Comparison of ENCODE assay signal across 11 cellular contexts in the genomic region with DNA sequence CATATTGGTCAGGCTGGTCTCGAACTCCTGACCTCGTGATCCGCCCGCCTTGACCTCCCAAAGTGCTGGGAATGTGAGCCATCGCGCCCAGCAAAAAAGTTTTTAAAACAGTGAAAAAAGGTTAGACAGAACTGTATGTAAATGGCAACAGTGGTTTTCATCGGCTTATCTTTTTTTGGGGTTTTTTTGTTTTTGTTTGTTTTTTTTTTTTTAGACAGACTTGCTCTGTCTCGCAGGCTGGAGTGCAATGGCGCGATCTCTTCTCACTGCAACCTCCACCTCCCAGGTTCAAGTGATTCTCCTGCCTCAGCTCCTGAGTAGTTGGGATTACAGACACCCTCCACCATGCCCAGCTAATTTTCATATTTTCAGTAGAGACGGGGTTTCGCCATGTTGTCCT. TPM values are rescaled to one million over a fixed set of nuclear protein-coding genes. Genes with fewer than 3 reads are reported as not detected.
DNase-seq lines count a peak whose midpoint lies in the region; ATAC-seq, FAIRE-seq and TF ChIP-seq lines count a peak whose summit lies in the region.
"Not testable (repeated sequence)": the region's sequence is repeated elsewhere in the genome, so short reads cannot be mapped to it uniquely, and the experiment has no call there.
"Had no signal": no experiment of that assay in that cellular context is flagged by ENCODE, and none has a peak within 500 bp of the region (broad histone marks: within the 10 kb centered on the region; RNA-seq: fewer than 3 reads in every experiment).

No MANE protein-coding gene starts in this region.

- WGBS in K562 (ENCODE audit: insufficient coverage, low coverage, missing lambda C conversion rate): 72% methylated on average over 12 of the region's 12 CpGs

- H3K4me1 Mint-ChIP-seq in activated T-cell treated with anti-CD3 and anti-CD28 coated beads, Interleukin-2, amount 50 U/mL, for 24 hours (ENCODE audit: low read depth); central memory CD8-positive, alpha-beta T cell; nephron progenitor cell: not testable (repeated sequence)

- BruUV-seq in K562 (replicated peaks; lab: Mats Ljungman, UMichigan): not testable (repeated sequence)

- not testable (repeated sequence) for H3K4me3 ChIP-seq in K562

- DNase-seq in activated T-cell treated with anti-CD3 and anti-CD28 coated beads, Interleukin-2, amount 50 U/mL, for 24 hours; K562 (ENCODE audit: extremely low read depth in 1 of 4, low spot score in 3 of 4); central memory CD8-positive, alpha-beta T cell (ENCODE audit: low spot score in 2 of 2); nephron progenitor cell: not testable (repeated sequence)

- not testable (repeated sequence) for TF ChIP-seq RAD21 in K562 (CRISPR knock-in tag; conservative IDR thresholded peaks at IDR 0.05 in 1 of 2, IDR thresholded peaks at IDR 0.05 in 1 of 2)

- not testable (repeated sequence) for FAIRE-seq in K562 (lab: Jason Lieb, UNC)

- H3K9ac ChIP-seq in K562 (ENCODE audit: insufficient read depth in 1 of 2, low read depth in 2 of 2, low read length in 2 of 2): not testable (repeated sequence)

- H3K79me2 ChIP-seq in K562 (ENCODE audit: control insufficient read depth, insufficient read depth, low read length): peaks cover 26% of the 10 kb centered on the region

- H3K27ac ChIP-seq in K562 (ENCODE audit: extremely low read depth, low read depth, low read length): not testable (repeated sequence)

- not testable (repeated sequence) for H4K20me1 ChIP-seq in K562 (replicated peaks; ENCODE audit: control insufficient read depth, insufficient read depth, low read length)

- H3K9me1 ChIP-seq in K562 (ENCODE audit: control insufficient read depth, insufficient read depth, low read length): not testable (repeated sequence)

- not testable (repeated sequence) for TF ChIP-seq EP300 in K562 (IDR thresholded peaks at IDR 0.05; ENCODE audit: low read length)

- CTCF ChIA-PET in K562 (lab: Yijun Ruan, JAX; ENCODE audit: low intra/inter-chr PET ratio): interaction anchor here (1.0 kb wide), 1 partner anchor 73 kb away, joined by 3 read pairs; no protein-coding TSS in a partner anchor

- intact Hi-C loops in K562 (cut with micrococcal nuclease): loop anchor here (2.0 kb wide), 1 partner anchor 13 kb away; a partner anchor contains a TSS

- not testable (repeated sequence) for H3K9me3 ChIP-seq in K562 (replicated peaks; ENCODE audit: control insufficient read depth, insufficient read depth, low read depth, low read length)

- H3K36me3 ChIP-seq in K562 (ENCODE audit: control insufficient read depth, insufficient read depth, low read length): peaks cover 69% of the 10 kb centered on the region

- H3K36me3 Mint-ChIP-seq in activated T-cell treated with anti-CD3 and anti-CD28 coated beads, Interleukin-2, amount 50 U/mL, for 24 hours (ENCODE audit: low read depth): peaks cover 72% of the 10 kb centered on the region
- peaks cover 66% of the 10 kb centered on the region for H3K36me3 Mint-ChIP-seq in central memory CD8-positive, alpha-beta T cell (ENCODE audit: insufficient read depth)
- H3K36me3 Mint-ChIP-seq in nephron progenitor cell (ENCODE audit: low read depth): peaks cover 62% of the 10 kb centered on the region

- TF ChIP-seq CTCF in K562 (IDR thresholded peaks at IDR 0.05 in 2 of 3, conservative IDR thresholded peaks at IDR 0.05 in 1 of 3; ENCODE audit: insufficient read depth in 2 of 3, low read depth in 1 of 3, low read length in 3 of 3); nephron progenitor cell (IDR thresholded peaks at IDR 0.05): not testable (repeated sequence)

- H3K9me3 Mint-ChIP-seq in activated T-cell treated with anti-CD3 and anti-CD28 coated beads, Interleukin-2, amount 50 U/mL, for 24 hours; central memory CD8-positive, alpha-beta T cell; nephron progenitor cell: not testable (repeated sequence)

- H3K4me2 ChIP-seq in K562 (ENCODE audit: insufficient read depth, low read length): not testable (repeated sequence)

- in situ Hi-C loops in K562 (cut with MboI): not testable (repeated sequence)

- not testable (repeated sequence) for TF ChIP-seq POLR2A in K562 (conservative IDR thresholded peaks at IDR 0.05)

- ATAC-seq in K562; central memory CD8-positive, alpha-beta T cell (replicated peaks; ENCODE audit: extremely low read depth, poor library complexity, severe bottlenecking): not testable (repeated sequence)

- POLR2A ChIA-PET in K562 (lab: Yijun Ruan, JAX): interaction anchor here (0.6 to 2.4 kb wide), 14 partner anchors 10 to 439 kb away, joined by 3 to 9 read pairs (median 3); a partner anchor contains a TSS

- not testable (repeated sequence) for H3K4me1 ChIP-seq in K562 (replicated peaks in 1 of 2; ENCODE audit: control insufficient read depth in 2 of 2, insufficient read depth in 2 of 2, low read length in 2 of 2)

- H3K4me3 Mint-ChIP-seq in activated T-cell treated with anti-CD3 and anti-CD28 coated beads, Interleukin-2, amount 50 U/mL, for 24 hours; central memory CD8-positive, alpha-beta T cell; nephron progenitor cell: not testable (repeated sequence)

- H3K27ac Mint-ChIP-seq in activated T-cell treated with anti-CD3 and anti-CD28 coated beads, Interleukin-2, amount 50 U/mL, for 24 hours: peak overlapping the region; percentile 73
- H3K27ac Mint-ChIP-seq in central memory CD8-positive, alpha-beta T cell (ENCODE audit: low read depth): peak overlapping the region; percentile 44
- peak overlapping the region; percentile 80 for H3K27ac Mint-ChIP-seq in nephron progenitor cell

- not testable (repeated sequence) for H3K27me3 ChIP-seq in K562 (ENCODE audit: control insufficient read depth in 2 of 2, insufficient read depth in 2 of 2, low read length in 2 of 2)

- not testable (repeated sequence) for H3K27me3 Mint-ChIP-seq in activated T-cell treated with anti-CD3 and anti-CD28 coated beads, Interleukin-2, amount 50 U/mL, for 24 hours; central memory CD8-positive, alpha-beta T cell; nephron progenitor cell (ENCODE audit: low read depth, poor library complexity)

- not testable (repeated sequence) for H2AFZ ChIP-seq in K562 (ENCODE audit: low read depth, low read length)

RNA-seq across cellular contexts. Expression of a gene that starts 12.9 kb away (rescaled TPM):
- total RNA-seq in K562 (2011; cell fraction: chromatin; rRNA removed; ENCODE audit: low replicate concordance): 89.8 and 171 TPM in 2 replicates
- 62.5 and 62.7 TPM in 2 replicates for total RNA-seq in K562 (2011; cell fraction: nucleolus; rRNA removed)
- 108 and 147 TPM in 2 replicates for total RNA-seq in K562 (2011; cell fraction: nucleoplasm; rRNA removed)
- total RNA-seq in K562 (2014; rRNA removed) (116 and 131 TPM in 2 replicates), K562 (2014; rRNA removed; fragmentation: Illumina TruSeq; extraction: Trizol) (226 and 256 TPM in 2 replicates), K562 (2015; rRNA removed; fragmentation: Illumina TruSeq; extraction: Trizol) (158 and 173 TPM in 2 replicates), K562 (2021) (179 and 180 TPM in 2 replicates)
- polyA plus RNA-seq in K562 (2011; rRNA removed) (197 and 262 TPM in 2 replicates), K562 (2014; fragmentation: Illumina TruSeq; extraction: Trizol) (146 and 154 TPM in 2 replicates), K562 (2014; fragmentation: Nextera tagmentation; extraction: Ambion mirVana) (100 to 1,000 TPM; 676 to 744 TPM), K562 (2014; rRNA removed) (155 and 178 TPM in 2 replicates)
- polyA plus RNA-seq in K562 (2011; cell fraction: cytosol; rRNA removed): 61.6 and 97.5 TPM in 2 replicates
- polyA plus RNA-seq in K562 (2011; cell fraction: nucleus; rRNA removed): 58.4 and 74.7 TPM in 2 replicates
- polyA plus RNA-seq in K562 (2012): 85.8 and 148 TPM in 2 replicates
- polyA minus RNA-seq in K562 (2011; rRNA and poly(A)+ RNA removed): 94.8 and 116 TPM in 2 replicates
- 31.9 and 42.0 TPM in 2 replicates for polyA minus RNA-seq in K562 (2011; cell fraction: cytosol; rRNA and poly(A)+ RNA removed)
- 29.8 and 43.9 TPM in 2 replicates for polyA minus RNA-seq in K562 (2011; cell fraction: nucleus; rRNA and poly(A)+ RNA removed)

RNA-seq across cellular contexts. Expression of a gene that starts 14.2 kb away (rescaled TPM):
- total RNA-seq in K562 (2011; cell fraction: chromatin; rRNA removed; ENCODE audit: low replicate concordance): 80.9 and 81.4 TPM in 2 replicates
- 51.8 and 56.9 TPM in 2 replicates for total RNA-seq in K562 (2011; cell fraction: nucleolus; rRNA removed)
- 46.3 and 49.2 TPM in 2 replicates for total RNA-seq in K562 (2011; cell fraction: nucleoplasm; rRNA removed)
- total RNA-seq in K562 (2014; rRNA removed) (64.4 and 76.9 TPM in 2 replicates), K562 (2014; rRNA removed; fragmentation: Illumina TruSeq; extraction: Trizol) (51.4 and 56.3 TPM in 2 replicates), K562 (2015; rRNA removed; fragmentation: Illumina TruSeq; extraction: Trizol) (61.6 and 63.4 TPM in 2 replicates), K562 (2021) (85.1 and 85.9 TPM in 2 replicates)
- polyA plus RNA-seq in K562 (2011; rRNA removed) (47.7 and 102 TPM in 2 replicates), K562 (2014; fragmentation: Illumina TruSeq; extraction: Trizol) (119 and 131 TPM in 2 replicates), K562 (2014; fragmentation: Nextera tagmentation; extraction: Ambion mirVana) (10 to 100 TPM; 27.5 to 35.1 TPM), K562 (2014; rRNA removed) (63.5 and 70.8 TPM in 2 replicates)
- polyA plus RNA-seq in K562 (2011; cell fraction: cytosol; rRNA removed): 51.2 and 51.7 TPM in 2 replicates
- 83.3 and 107 TPM in 2 replicates for polyA plus RNA-seq in K562 (2011; cell fraction: nucleus; rRNA removed)
- polyA plus RNA-seq in K562 (2012): 97.9 and 111 TPM in 2 replicates
- 40.3 and 59.5 TPM in 2 replicates for polyA minus RNA-seq in K562 (2011; rRNA and poly(A)+ RNA removed)
- 46.6 and 57.6 TPM in 2 replicates for polyA minus RNA-seq in K562 (2011; cell fraction: cytosol; rRNA and poly(A)+ RNA removed)
- polyA minus RNA-seq in K562 (2011; cell fraction: nucleus; rRNA and poly(A)+ RNA removed): 16.6 and 28.9 TPM in 2 replicates

RNA-seq across cellular contexts. Expression of a gene that starts 21.9 kb away (rescaled TPM):
- total RNA-seq in K562 (2011; cell fraction: chromatin; rRNA removed; ENCODE audit: low replicate concordance): 0.65 and 1.6 TPM in 2 replicates
- 1.4 and 1.7 TPM in 2 replicates for total RNA-seq in K562 (2011; cell fraction: nucleolus; rRNA removed)
- 0.92 and 1.5 TPM in 2 replicates for total RNA-seq in K562 (2011; cell fraction: nucleoplasm; rRNA removed)
- 0.54 and 0.69 TPM in 2 replicates for total RNA-seq in K562 (2014; rRNA removed)
- total RNA-seq in K562 (2014; rRNA removed; fragmentation: Illumina TruSeq; extraction: Trizol): 0.16 and 0.22 TPM in 2 replicates
- total RNA-seq in K562 (2015; rRNA removed; fragmentation: Illumina TruSeq; extraction: Trizol): 0.15 and 0.22 TPM in 2 replicates
- 0.42 and 0.54 TPM in 2 replicates for total RNA-seq in K562 (2021)
- 0.28 and 0.43 TPM in 2 replicates for polyA plus RNA-seq in K562 (2011; rRNA removed)
- polyA plus RNA-seq in K562 (2011; cell fraction: cytosol; rRNA removed): 0.24 and 0.48 TPM in 2 replicates
- 0.65 and 1.5 TPM in 2 replicates for polyA plus RNA-seq in K562 (2011; cell fraction: nucleus; rRNA removed)
- polyA plus RNA-seq in K562 (2012): 0.33 and 0.69 TPM in 2 replicates
- polyA plus RNA-seq in K562 (2014; fragmentation: Illumina TruSeq; extraction: Trizol): 0.40 and 0.45 TPM in 2 replicates
- under 1 TPM in 1 of 2 experiments, not detected in 1; 0.03 TPM for polyA plus RNA-seq in K562 (2014; fragmentation: Nextera tagmentation; extraction: Ambion mirVana)
- polyA plus RNA-seq in K562 (2014; rRNA removed): 0.33 and 0.39 TPM in 2 replicates
- 0.27 and 0.60 TPM in 2 replicates for polyA minus RNA-seq in K562 (2011; rRNA and poly(A)+ RNA removed)
- polyA minus RNA-seq in K562 (2011; cell fraction: cytosol; rRNA and poly(A)+ RNA removed): 0.38 TPM in 1 of 2 replicates, not detected in the other
- 0.56 and 0.81 TPM in 2 replicates for polyA minus RNA-seq in K562 (2011; cell fraction: nucleus; rRNA and poly(A)+ RNA removed)
- total RNA-seq: A673; CD4-positive, alpha-beta memory T cell; CD4-positive, CD25-positive, alpha-beta regulatory T cell; CD8-positive, alpha-beta memory T cell; Daoy had no signal
- polyA plus RNA-seq: CD14-positive monocyte; CD4-positive, alpha-beta memory T cell; CD4-positive, CD25-positive, alpha-beta regulatory T cell; CD8-positive, alpha-beta memory T cell; GM12878 had no signal

RNA-seq across cellular contexts. Expression of a gene that starts 42.2 kb away (rescaled TPM):
- total RNA-seq in K562 (2011; cell fraction: chromatin; rRNA removed; ENCODE audit: low replicate concordance): 1.2 and 3.1 TPM in 2 replicates
- 1.8 and 2.3 TPM in 2 replicates for total RNA-seq in K562 (2011; cell fraction: nucleolus; rRNA removed)
- 0.73 and 1.3 TPM in 2 replicates for total RNA-seq in K562 (2011; cell fraction: nucleoplasm; rRNA removed)
- 0.16 TPM in 1 of 2 replicates, not detected in the other for total RNA-seq in K562 (2014; rRNA removed)
- total RNA-seq in K562 (2014; rRNA removed; fragmentation: Illumina TruSeq; extraction: Trizol): 0.07 TPM in 1 of 2 replicates, not detected in the other
- 0.07 and 0.15 TPM in 2 replicates for total RNA-seq in K562 (2015; rRNA removed; fragmentation: Illumina TruSeq; extraction: Trizol)
- total RNA-seq in K562 (2021): 0.63 and 1.2 TPM in 2 replicates
- 0.47 and 0.87 TPM in 2 replicates for polyA plus RNA-seq in K562 (2011; rRNA removed)
- 0.94 and 1.2 TPM in 2 replicates for polyA plus RNA-seq in K562 (2011; cell fraction: cytosol; rRNA removed)
- 1.6 and 2.7 TPM in 2 replicates for polyA plus RNA-seq in K562 (2011; cell fraction: nucleus; rRNA removed)
- polyA plus RNA-seq in K562 (2012): 0.35 and 1.9 TPM in 2 replicates
- 0.15 TPM in 1 of 2 replicates, not detected in the other for polyA plus RNA-seq in K562 (2014; fragmentation: Illumina TruSeq; extraction: Trizol)
- not detected for polyA plus RNA-seq in K562 (2014; fragmentation: Nextera tagmentation; extraction: Ambion mirVana)
- 0.03 TPM in 1 of 2 replicates, not detected in the other for polyA plus RNA-seq in K562 (2014; rRNA removed)
- polyA minus RNA-seq in K562 (2011; rRNA and poly(A)+ RNA removed): 0.21 and 0.54 TPM in 2 replicates
- polyA minus RNA-seq in K562 (2011; cell fraction: cytosol; rRNA and poly(A)+ RNA removed): 0.67 TPM in 1 of 2 replicates, not detected in the other
- polyA minus RNA-seq in K562 (2011; cell fraction: nucleus; rRNA and poly(A)+ RNA removed): 0.94 and 1.00 TPM in 2 replicates
- polyA plus RNA-seq: CD14-positive monocyte; CD4-positive, CD25-positive, alpha-beta regulatory T cell; CD8-positive, alpha-beta memory T cell had no signal
